In genomic region chr10:123580426-123580825, GRCh38 we compare ENCODE assay signal across 28 cellular contexts.
DNase-seq lines count a peak whose midpoint lies in the region; ATAC-seq, FAIRE-seq and TF ChIP-seq lines count a peak whose summit lies in the region.
"Had no signal": no experiment of that assay in that cellular context is flagged by ENCODE, and none has a peak within 500 bp of the region (broad histone marks: within the 10 kb centered on the region; RNA-seq: fewer than 3 reads in every experiment).

No MANE protein-coding gene starts in this region.

- intact Hi-C loops in colonic mucosa (cut with DNase I) (loop anchor here (10.0 kb wide), 1 partner anchor 804 kb away; no protein-coding TSS in a partner anchor), posterior vena cava (cut with DNase I) (loop anchor here in 1 of 2 donors (10.0 kb wide), 1 partner anchor 804 kb away; no protein-coding TSS in a partner anchor)

- H3K9ac ChIP-seq in colonic mucosa (ENCODE audit: low read depth in 2 of 2, low read length in 2 of 2), result no peak overlapping the region
- H3K9ac ChIP-seq: BLaER1 had no signal

- no peak for TF ChIP-seq POLR2A in H54 (IDR thresholded peaks at IDR 0.05; ENCODE audit: low read depth, low read length)

- H3K4me1 ChIP-seq in colonic mucosa, result no peaks in the 10 kb centered on the region
- H3K4me1 ChIP-seq in effector memory CD4-positive, alpha-beta T cell (ENCODE audit: control insufficient read depth, insufficient read depth, low read length, poor library complexity, severe bottlenecking), result no peaks in the 10 kb centered on the region
- H3K4me1 ChIP-seq: BE2C, BLaER1 had no signal

- no peaks in the 10 kb centered on the region for H3K36me3 ChIP-seq in colonic mucosa
- no peaks in the 10 kb centered on the region for H3K36me3 ChIP-seq in effector memory CD4-positive, alpha-beta T cell (ENCODE audit: control insufficient read depth, insufficient read depth, low read length)
- H3K36me3 ChIP-seq: BE2C, BLaER1 had no signal

- DNase-seq in colonic mucosa, result peak; percentile 6
- DNase-seq in islet precursor cell, result peak; percentile 42
- DNase-seq in mesenteric fat pad (ENCODE audit: low spot score), result peak; percentile 79
- peak; percentile 25 for DNase-seq in posterior vena cava (ENCODE audit: low spot score)
- DNase-seq in H54 (ENCODE audit: insufficient read length, low spot score), result no peak
- DNase-seq in HCEC 1CT, result no peak
- no peak for DNase-seq in effector memory CD4-positive, alpha-beta T cell
- DNase-seq: 8988T; ACHN; BE2C; C1 segment of cervical spinal cord; CD4-positive, alpha-beta memory T cell; CD4-positive, CD25-positive, alpha-beta regulatory T cell; CD8-positive, alpha-beta memory T cell; COR-L47; DMS 273 treated with DMSO at 0.1 percent for 48 hours; DMS153; DMS53; DMS79; DND-41; EL; GDM1 had no signal

- no peak for FAIRE-seq in H54 (lab: Jason Lieb, UNC)
- FAIRE-seq: A204.1, GM12878, GM12892, GM18507 had no signal

- H3K27ac ChIP-seq in colonic mucosa, result no peak overlapping the region
- no peak overlapping the region for H3K27ac ChIP-seq in effector memory CD4-positive, alpha-beta T cell (ENCODE audit: insufficient read depth, low read length, poor library complexity, severe bottlenecking)
- H3K27ac ChIP-seq: BLaER1 had no signal

- no peak overlapping the region for H3K4me3 ChIP-seq in colonic mucosa
- no peak overlapping the region for H3K4me3 ChIP-seq in effector memory CD4-positive, alpha-beta T cell (ENCODE audit: insufficient read depth, low read depth, low read length, poor library complexity, severe bottlenecking)
- H3K4me3 ChIP-seq: BLaER1, GM12878 had no signal

- no peaks in the 10 kb centered on the region for H3K9me3 ChIP-seq in colonic mucosa
- H3K9me3 ChIP-seq in effector memory CD4-positive, alpha-beta T cell (ENCODE audit: control insufficient read depth, low read length), result no peaks in the 10 kb centered on the region
- H3K9me3 ChIP-seq: BE2C, BLaER1 had no signal

- TF ChIP-seq CTCF in colonic mucosa (IDR thresholded peaks at IDR 0.05), result no peak

- no peaks in the 10 kb centered on the region for H3K27me3 ChIP-seq in colonic mucosa
- peaks cover 8% of the 10 kb centered on the region for H3K27me3 ChIP-seq in effector memory CD4-positive, alpha-beta T cell (replicated peaks; ENCODE audit: control insufficient read depth, insufficient read depth, low read length, poor library complexity, severe bottlenecking)
- H3K27me3 ChIP-seq: BLaER1 had no signal

- no peak for ATAC-seq in HG03108 (IDR thresholded peaks at IDR 0.05; ENCODE audit: unreplicated experiment)
- ATAC-seq: GM12878 had no signal

Comparison
In these comparisons a context has a peak if more than half of its experiments do, and no peak if none do; other contexts are left out.
1. DNase-seq: peak in colonic mucosa (single experiment), islet precursor cell (single experiment), mesenteric fat pad (single experiment) and posterior vena cava (single experiment); none in H54 (single experiment), HCEC 1CT (single experiment) and effector memory CD4-positive, alpha-beta T cell (0 of 3).